ENCODE assay signal across 1 cellular context in the genomic region with DNA sequence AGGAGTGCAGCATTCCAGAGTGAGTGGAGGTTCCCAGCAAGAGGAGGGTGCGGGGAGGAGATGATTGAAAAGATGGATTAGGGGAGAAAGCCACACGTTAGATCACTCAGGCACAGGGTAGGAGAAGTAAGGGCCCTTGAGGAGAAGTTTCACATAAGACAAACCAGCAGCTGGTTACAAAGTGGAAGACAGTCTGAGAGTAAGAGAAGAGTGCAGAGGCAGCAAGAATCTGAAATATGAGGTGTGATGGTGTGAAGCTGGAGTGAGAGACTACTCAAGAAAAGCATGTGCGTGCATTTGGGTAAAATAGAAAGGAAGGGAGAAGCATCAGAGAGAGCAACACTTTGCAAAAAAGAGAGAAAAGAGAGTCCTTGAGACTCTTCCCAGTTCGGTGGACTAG.
TF ChIP-seq lines count a peak whose summit lies in the region.

No MANE protein-coding gene starts in this region.

TF ChIP-seq in H1, 55 proteins besides CTCF, POLR2A, EP300 and RAD21:
- TF ChIP-seq FOSL1 (IDR thresholded peaks at IDR 0.05; ENCODE audit: insufficient read depth, low read depth, low read length) (no peak), RBBP5 (IDR thresholded peaks at IDR 0.05; ENCODE audit: borderline replicate concordance, low read depth, low read length) (no peak), SUZ12 (IDR thresholded peaks at IDR 0.05; ENCODE audit: low read length) (no peak), SIRT6 (IDR thresholded peaks at IDR 0.05; ENCODE audit: low read length) (no peak), SIN3A (conservative IDR thresholded peaks at IDR 0.05 in 1 of 2, IDR thresholded peaks at IDR 0.05 in 1 of 2; ENCODE audit: low read depth in 1 of 2, low read length in 2 of 2) (no peak), HDAC6 (IDR thresholded peaks at IDR 0.05; ENCODE audit: low read depth, low read length) (no peak), BRCA1 (IDR thresholded peaks at IDR 0.05; ENCODE audit: low read depth, low read length) (no peak), JUND (IDR thresholded peaks at IDR 0.05; ENCODE audit: low read length) (no peak), HDAC2 (IDR thresholded peaks at IDR 0.05; ENCODE audit: borderline replicate concordance in 1 of 2, low read depth in 2 of 2, low read length in 2 of 2) (no peak), EGR1 (IDR thresholded peaks at IDR 0.05; ENCODE audit: borderline replicate concordance, low read depth, low read length) (no peak), NRF1 (IDR thresholded peaks at IDR 0.05; ENCODE audit: low read depth, low read length) (no peak), CBX5 (IDR thresholded peaks at IDR 0.05; ENCODE audit: low read depth, low read length) (no peak), KDM1A (IDR thresholded peaks at IDR 0.05; ENCODE audit: borderline replicate concordance, low read length) (no peak), SIX5 (IDR thresholded peaks at IDR 0.05; ENCODE audit: low read depth, low read length) (no peak), BACH1 (IDR thresholded peaks at IDR 0.05; ENCODE audit: low read length) (no peak), CEBPB (IDR thresholded peaks at IDR 0.05; ENCODE audit: low read depth, low read length) (no peak), RFX5 (IDR thresholded peaks at IDR 0.05; ENCODE audit: borderline replicate concordance, low read depth, low read length) (no peak), SP2 (IDR thresholded peaks at IDR 0.05; ENCODE audit: low read length) (no peak), YY1 (IDR thresholded peaks at IDR 0.05; ENCODE audit: low read depth, low read length) (no peak)
- TF ChIP-seq, protein P1, sequence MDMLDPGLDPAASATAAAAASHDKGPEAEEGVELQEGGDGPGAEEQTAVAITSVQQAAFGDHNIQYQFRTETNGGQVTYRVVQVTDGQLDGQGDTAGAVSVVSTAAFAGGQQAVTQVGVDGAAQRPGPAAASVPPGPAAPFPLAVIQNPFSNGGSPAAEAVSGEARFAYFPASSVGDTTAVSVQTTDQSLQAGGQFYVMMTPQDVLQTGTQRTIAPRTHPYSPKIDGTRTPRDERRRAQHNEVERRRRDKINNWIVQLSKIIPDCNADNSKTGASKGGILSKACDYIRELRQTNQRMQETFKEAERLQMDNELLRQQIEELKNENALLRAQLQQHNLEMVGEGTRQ (IDR thresholded peaks at IDR 0.05; ENCODE audit: low read length), result no peak
TF ChIP-seq in H1: peak in this region for 0.
